Comparison of ENCODE assay signal across 1 cellular context in genomic region chrX:49862093-49862492, GRCh38.
TF ChIP-seq lines count a peak whose summit lies in the region.

No MANE protein-coding gene starts in this region.

TF ChIP-seq in HepG2, 621 proteins besides CTCF, POLR2A, EP300 and RAD21 (continued from another document and continues in another):
- TF ChIP-seq SNAPC4 (CRISPR knock-in tag; IDR thresholded peaks at IDR 0.05) (no peak), SYNCRIP (IDR thresholded peaks at IDR 0.05; ENCODE audit: insufficient read depth, low read depth, low read length) (no peak), NCOA2 (CRISPR knock-in tag; IDR thresholded peaks at IDR 0.05) (peak; percentile 85), ZNF101 (CRISPR knock-in tag; IDR thresholded peaks at IDR 0.05; ENCODE audit: borderline replicate concordance, low read depth) (no peak), ZNF678 (CRISPR knock-in tag; IDR thresholded peaks at IDR 0.05) (no peak), SP2 (CRISPR knock-in tag; IDR thresholded peaks at IDR 0.05) (no peak), FOXA1 (IDR thresholded peaks at IDR 0.05) (no peak), FOXA1 (CRISPR knock-in tag; IDR thresholded peaks at IDR 0.05) (peak; percentile 82), TBX2 (CRISPR knock-in tag; IDR thresholded peaks at IDR 0.05; ENCODE audit: borderline replicate concordance) (peak; percentile 82), SOX13 (IDR thresholded peaks at IDR 0.05) (no peak), SOX13 (CRISPR knock-in tag; conservative IDR thresholded peaks at IDR 0.05 in 1 of 2, IDR thresholded peaks at IDR 0.05 in 1 of 2) (peak in 1 of 2 experiments; percentile 70; a peak in 2 of 4 replicates), AGO1 (IDR thresholded peaks at IDR 0.05; ENCODE audit: low read depth, low read length, poor library complexity, severe bottlenecking) (no peak), IRF1 (CRISPR knock-in tag; IDR thresholded peaks at IDR 0.05; ENCODE audit: low read depth) (no peak), RERE (CRISPR knock-in tag; IDR thresholded peaks at IDR 0.05; ENCODE audit: low read depth) (no peak), KDM6A (CRISPR knock-in tag; IDR thresholded peaks at IDR 0.05; ENCODE audit: low read depth) (peak; percentile 62; the same call in 1 of the 2 replicates), CHD2 (IDR thresholded peaks at IDR 0.05; ENCODE audit: low read depth, low read length) (no peak), ZNF512 (CRISPR knock-in tag; IDR thresholded peaks at IDR 0.05) (no peak), FOXP4 (CRISPR knock-in tag; IDR thresholded peaks at IDR 0.05) (peak; percentile 79), SAP130 (CRISPR knock-in tag; IDR thresholded peaks at IDR 0.05; ENCODE audit: low read depth) (peak; percentile 47), HDAC2 (CRISPR knock-in tag; IDR thresholded peaks at IDR 0.05) (peak; percentile 41; the same call in 1 of the 2 replicates), ZZZ3 (CRISPR knock-in tag; IDR thresholded peaks at IDR 0.05; ENCODE audit: borderline replicate concordance) (no peak), GATA4 (IDR thresholded peaks at IDR 0.05; ENCODE audit: borderline replicate concordance, low read depth) (peak; percentile 75; the same call in 1 of the 2 replicates), RARA (CRISPR knock-in tag; IDR thresholded peaks at IDR 0.05) (peak; percentile 53), MTF1 (CRISPR knock-in tag; IDR thresholded peaks at IDR 0.05) (no peak), PLSCR1 (CRISPR knock-in tag; IDR thresholded peaks at IDR 0.05; ENCODE audit: borderline replicate concordance) (no peak), RBAK (CRISPR knock-in tag; IDR thresholded peaks at IDR 0.05) (no peak), ZBTB7B (CRISPR knock-in tag; IDR thresholded peaks at IDR 0.05) (0 out of 2 replicates have a peak, but pooled peaks have one; percentile 33), HNF1A (IDR thresholded peaks at IDR 0.05; ENCODE audit: low read depth) (0 out of 2 replicates have a peak, but pooled peaks have one; percentile 32), HNF1A (CRISPR knock-in tag; IDR thresholded peaks at IDR 0.05; ENCODE audit: borderline replicate concordance) (no peak; the same call in 1 of the 2 replicates), ZNF549 (CRISPR knock-in tag; IDR thresholded peaks at IDR 0.05) (no peak), ONECUT2 (CRISPR knock-in tag; IDR thresholded peaks at IDR 0.05) (no peak), KLF11 (CRISPR knock-in tag; IDR thresholded peaks at IDR 0.05) (no peak), ZNF749 (CRISPR knock-in tag; IDR thresholded peaks at IDR 0.05; ENCODE audit: borderline replicate concordance) (no peak), THAP11 (CRISPR knock-in tag; IDR thresholded peaks at IDR 0.05) (0 out of 2 replicates have a peak, but pooled peaks have one; percentile 34), MAF1 (CRISPR knock-in tag; IDR thresholded peaks at IDR 0.05; ENCODE audit: borderline replicate concordance) (no peak), ATRX (CRISPR knock-in tag; IDR thresholded peaks at IDR 0.05; ENCODE audit: borderline replicate concordance) (no peak), ZNF546 (CRISPR knock-in tag; conservative IDR thresholded peaks at IDR 0.05) (no peak)
- TF ChIP-seq, protein P1, sequence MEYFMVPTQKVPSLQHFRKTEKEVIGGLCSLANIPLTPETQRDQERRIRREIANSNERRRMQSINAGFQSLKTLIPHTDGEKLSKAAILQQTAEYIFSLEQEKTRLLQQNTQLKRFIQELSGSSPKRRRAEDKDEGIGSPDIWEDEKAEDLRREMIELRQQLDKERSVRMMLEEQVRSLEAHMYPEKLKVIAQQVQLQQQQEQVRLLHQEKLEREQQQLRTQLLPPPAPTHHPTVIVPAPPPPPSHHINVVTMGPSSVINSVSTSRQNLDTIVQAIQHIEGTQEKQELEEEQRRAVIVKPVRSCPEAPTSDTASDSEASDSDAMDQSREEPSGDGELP (IDR thresholded peaks at IDR 0.05; ENCODE audit: borderline replicate concordance, low read depth): 0 out of 2 replicates have a peak, but pooled peaks have one; percentile 18
- TF ChIP-seq, protein P2, sequence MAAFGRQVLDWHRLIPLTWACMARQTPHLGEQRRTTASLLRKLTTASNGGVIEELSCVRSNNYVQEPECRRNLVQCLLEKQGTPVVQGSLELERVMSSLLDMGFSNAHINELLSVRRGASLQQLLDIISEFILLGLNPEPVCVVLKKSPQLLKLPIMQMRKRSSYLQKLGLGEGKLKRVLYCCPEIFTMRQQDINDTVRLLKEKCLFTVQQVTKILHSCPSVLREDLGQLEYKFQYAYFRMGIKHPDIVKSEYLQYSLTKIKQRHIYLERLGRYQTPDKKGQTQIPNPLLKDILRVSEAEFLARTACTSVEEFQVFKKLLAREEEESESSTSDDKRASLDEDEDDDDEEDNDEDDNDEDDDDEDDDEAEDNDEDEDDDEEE (CRISPR knock-in tag; IDR thresholded peaks at IDR 0.05): no peak
